Comparison of ENCODE assay signal across 16 cellular contexts in genomic region chrX:72146527-72146926, GRCh38. TPM values are rescaled to one million over a fixed set of nuclear protein-coding genes. Genes with fewer than 3 reads are reported as not detected.
A peak's percentile ranks its signal among the peaks of the same experiment; 100 is the strongest.
DNase-seq lines count a peak whose midpoint lies in the region; ATAC-seq and TF ChIP-seq lines count a peak whose summit lies in the region.
"Had no signal": no experiment of that assay in that cellular context is flagged by ENCODE, and none has a peak within 500 bp of the region (broad histone marks: within the 10 kb centered on the region; RNA-seq: fewer than 3 reads in every experiment).

No MANE protein-coding gene starts in this region.

- ATAC-seq in GM19463 (IDR thresholded peaks at IDR 0.05; ENCODE audit: unreplicated experiment) = peak; percentile 41
- ATAC-seq in GM18861 (IDR thresholded peaks at IDR 0.05; ENCODE audit: unreplicated experiment) = no peak
- ATAC-seq in stimulated activated naive CD8-positive, alpha-beta T cell treated with anti-CD3 and anti-CD28 coated beads, Interleukin-15, amount 100 ng/mL, for 72 hours = no peak
- ATAC-seq: A549, K562 had no signal

- no peaks in the 10 kb centered on the region for H3K27me3 Mint-ChIP-seq in progenitor cell of endocrine pancreas
- peaks cover 11% of the 10 kb centered on the region for H3K27me3 Mint-ChIP-seq in stimulated activated naive CD8-positive, alpha-beta T cell treated with anti-CD3 and anti-CD28 coated beads, Interleukin-15, amount 100 ng/mL, for 72 hours

- no peak overlapping the region for H3K4me3 Mint-ChIP-seq in progenitor cell of endocrine pancreas (ENCODE audit: low read depth)
- H3K4me3 Mint-ChIP-seq in stimulated activated naive CD8-positive, alpha-beta T cell treated with anti-CD3 and anti-CD28 coated beads, Interleukin-15, amount 100 ng/mL, for 72 hours = no peak overlapping the region
- H3K4me3 Mint-ChIP-seq: HFFc6 had no signal

- peak; percentile 57 for DNase-seq in DMS53 treated with DMSO at 0.1 percent for 48 hours (lab: John Stamatoyannopoulos, UW; ENCODE audit: unreplicated experiment)
- DNase-seq in SW480 (ENCODE audit: low spot score) = peak; percentile 31
- no peak for DNase-seq in progenitor cell of endocrine pancreas (ENCODE audit: low spot score, unreplicated experiment)
- DNase-seq in A172 (ENCODE audit: low spot score) = no peak
- DNase-seq in stimulated activated naive CD8-positive, alpha-beta T cell treated with anti-CD3 and anti-CD28 coated beads, Interleukin-15, amount 100 ng/mL, for 72 hours = no peak
- DNase-seq: AML-193; CD8-positive, alpha-beta memory T cell; DND-41; GF-D8; HCEC 1CT; HFFc6; Karpas-422 had no signal

- peak overlapping the region; percentile 27 for H3K27ac Mint-ChIP-seq in progenitor cell of endocrine pancreas
- no peak overlapping the region for H3K27ac Mint-ChIP-seq in stimulated activated naive CD8-positive, alpha-beta T cell treated with anti-CD3 and anti-CD28 coated beads, Interleukin-15, amount 100 ng/mL, for 72 hours
- H3K27ac Mint-ChIP-seq: HFFc6 had no signal

- no peaks in the 10 kb centered on the region for H3K4me1 Mint-ChIP-seq in progenitor cell of endocrine pancreas (ENCODE audit: low read depth)
- H3K4me1 Mint-ChIP-seq in stimulated activated naive CD8-positive, alpha-beta T cell treated with anti-CD3 and anti-CD28 coated beads, Interleukin-15, amount 100 ng/mL, for 72 hours = peaks cover 21% of the 10 kb centered on the region

- peaks cover 5% of the 10 kb centered on the region for H3K9me3 Mint-ChIP-seq in progenitor cell of endocrine pancreas (ENCODE audit: low read depth)
- no peaks in the 10 kb centered on the region for H3K9me3 Mint-ChIP-seq in stimulated activated naive CD8-positive, alpha-beta T cell treated with anti-CD3 and anti-CD28 coated beads, Interleukin-15, amount 100 ng/mL, for 72 hours
- H3K9me3 Mint-ChIP-seq: CD8-positive, alpha-beta memory T cell; HFFc6 had no signal

- no peak for TF ChIP-seq CTCF in progenitor cell of endocrine pancreas (IDR thresholded peaks at IDR 0.05; ENCODE audit: unreplicated experiment)

- no peaks in the 10 kb centered on the region for H3K36me3 Mint-ChIP-seq in progenitor cell of endocrine pancreas (ENCODE audit: insufficient read depth)

RNA-seq across cellular contexts. Expression of gene RTL5, which starts 14.8 kb away (rescaled TPM):
- 19.4 and 21.1 TPM in 2 replicates for total RNA-seq in progenitor cell of endocrine pancreas
- total RNA-seq in A172 (2014; rRNA removed; shearing (Covaris generic)) = 0.14 and 0.89 TPM in 2 replicates
- total RNA-seq: K562 had no signal

RNA-seq across cellular contexts. Expression of gene PIN4, which starts 35.0 kb away (rescaled TPM):
- 19.0 and 22.5 TPM in 2 replicates for total RNA-seq in progenitor cell of endocrine pancreas
- total RNA-seq in A172 (2014; rRNA removed; shearing (Covaris generic)) = 21.6 and 24.0 TPM in 2 replicates

Comparison
In these comparisons a context has a peak if more than half of its experiments do, and no peak if none do; other contexts are left out.
1. DNase-seq: peak in DMS53 treated with DMSO at 0.1 percent for 48 hours (single experiment) and SW480 (single experiment); none in progenitor cell of endocrine pancreas (single experiment), A172 (single experiment) and stimulated activated naive CD8-positive, alpha-beta T cell treated with anti-CD3 and anti-CD28 coated beads, Interleukin-15, amount 100 ng/mL, for 72 hours (0 of 2).
2. RNA of gene RTL5, which starts 14.8 kb away (total RNA-seq): 19.4 to 21.1 TPM in progenitor cell of endocrine pancreas; 0.14 to 0.89 TPM in A172; every median in the first group is over 10 times any median in the second.